35 cellular contexts compared by ENCODE assay signal in the genomic region with DNA sequence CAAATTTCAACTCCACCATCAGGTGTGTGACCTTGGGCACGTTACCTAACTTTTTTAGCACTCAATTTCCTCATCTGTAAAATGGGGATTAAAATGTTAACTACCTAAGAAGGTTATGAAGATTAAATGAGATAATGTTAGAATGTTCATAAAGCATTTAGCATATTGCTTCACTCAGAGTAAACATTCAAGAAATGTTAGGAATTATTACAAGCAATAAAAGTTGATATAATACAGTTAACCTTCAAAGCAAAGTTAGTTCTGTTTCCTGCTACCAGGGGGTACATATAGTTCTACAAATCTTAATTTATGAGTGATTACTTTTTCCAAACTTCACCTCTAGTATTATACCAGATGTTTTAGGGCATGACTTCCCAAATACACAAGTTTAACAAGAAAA.
"Had no signal": no experiment of that assay in that cellular context is flagged by ENCODE, and none has a peak within 500 bp of the region (broad histone marks: within the 10 kb centered on the region; RNA-seq: fewer than 3 reads in every experiment).

No MANE protein-coding gene starts in this region.

- H3K36me3 ChIP-seq: adrenal gland, brain microvascular endothelial cell, breast epithelium had no signal

- H3K4me1 ChIP-seq: adrenal gland, body of pancreas, breast epithelium had no signal

- H3K9me3 ChIP-seq: adrenal gland, body of pancreas, breast epithelium had no signal

- H3K36me3 Mint-ChIP-seq: activated CD8-positive, alpha-beta memory T cell treated with anti-CD3 and anti-CD28 coated beads, Interleukin-2, amount 10 ng/mL, durations not matched to agents 7 days and 5 days; activated naive CD4-positive, alpha-beta T cell treated with anti-CD3 and anti-CD28 coated beads, Interleukin-2, amount 50 U/mL, for 72 hours; activated naive CD8-positive, alpha-beta T cell treated with anti-CD3 and anti-CD28 coated beads for 36 hours had no signal

- H3K27ac ChIP-seq: adrenal gland, body of pancreas, brain microvascular endothelial cell, breast epithelium, VCaP had no signal

- H3K4me3 ChIP-seq: adrenal gland, body of pancreas, breast epithelium had no signal

- H3K4me3 Mint-ChIP-seq: activated B cell treated with CpG ODN at 0.5 μM for 24 hours; activated CD4-positive, alpha-beta memory T cell treated with anti-CD3 and anti-CD28 coated beads, Interleukin-2, amount 10 ng/mL, durations not matched to agents 7 days and 5 days; activated CD4-positive, alpha-beta T cell treated with anti-CD3 and anti-CD28 coated beads, Interleukin-2, amount 10 ng/mL, durations not matched to agents 7 days and 5 days; activated CD8-positive, alpha-beta memory T cell treated with anti-CD3 and anti-CD28 coated beads, Interleukin-2, amount 10 ng/mL, durations not matched to agents 7 days and 5 days; activated CD8-positive, alpha-beta T cell treated with anti-CD3 and anti-CD28 coated beads, Interleukin-2, amount 10 ng/mL, durations not matched to agents 7 days and 5 days; activated naive CD4-positive, alpha-beta T cell treated with anti-CD3 and anti-CD28 coated beads for 36 hours; activated naive CD8-positive, alpha-beta T cell treated with anti-CD3 and anti-CD28 coated beads for 36 hours; activated T-cell treated with anti-CD3 and anti-CD28 coated beads, Interleukin-2, amount 50 U/mL, for 24 hours; T-helper 1 cell treated with Interleukin-12 subunit alpha and Interleukin-12 subunit beta and Interleukin-4 antibody, amounts not matched to agents 30 μg/mL and 1 μg/mL, for 36 hours; T-helper 2 cell treated with Interferon-gamma antibody and Interleukin-4, amounts not matched to agents 5 μg/mL and 100 μg/mL, for 36 hours had no signal

- FAIRE-seq: astrocyte, TTC549 had no signal

- H3K9me3 Mint-ChIP-seq: activated B cell treated with CpG ODN at 0.5 μM for 24 hours; activated CD4-positive, alpha-beta memory T cell treated with anti-CD3 and anti-CD28 coated beads, Interleukin-2, amount 10 ng/mL, durations not matched to agents 7 days and 5 days; activated CD4-positive, alpha-beta T cell treated with anti-CD3 and anti-CD28 coated beads, Interleukin-2, amount 10 ng/mL, durations not matched to agents 7 days and 5 days; activated naive CD4-positive, alpha-beta T cell treated with anti-CD3 and anti-CD28 coated beads for 36 hours; activated naive CD4-positive, alpha-beta T cell treated with anti-CD3 and anti-CD28 coated beads, Interleukin-2, amount 50 U/mL, for 72 hours; activated naive CD8-positive, alpha-beta T cell treated with anti-CD3 and anti-CD28 coated beads for 36 hours; activated T-cell treated with anti-CD3 and anti-CD28 coated beads, Interleukin-2, amount 50 U/mL, for 24 hours; activated T-helper 2 cell treated with anti-CD3 and anti-CD28 coated beads, Interferon-gamma antibody, Interleukin-2, Interleukin-4, amounts not matched to agents 10 μg/mL and 5 μg/mL and 100 μg/mL, durations not matched to agents 14 hours and 24 hours and 36 hours; T-helper 1 cell treated with Interleukin-12 subunit alpha and Interleukin-12 subunit beta and Interleukin-4 antibody, amounts not matched to agents 30 μg/mL and 1 μg/mL, for 36 hours; T-helper 2 cell treated with Interferon-gamma antibody and Interleukin-4, amounts not matched to agents 5 μg/mL and 100 μg/mL, for 36 hours had no signal

- ATAC-seq: activated CD8-positive, alpha-beta memory T cell treated with anti-CD3 and anti-CD28 coated beads, Interleukin-2, amount 10 ng/mL, durations not matched to agents 7 days and 5 days; activated CD8-positive, alpha-beta T cell treated with anti-CD3 and anti-CD28 coated beads, Interleukin-2, amount 10 ng/mL, durations not matched to agents 7 days and 5 days; activated naive CD4-positive, alpha-beta T cell treated with anti-CD3 and anti-CD28 coated beads, Interleukin-2, amount 50 U/mL, for 72 hours; body of pancreas had no signal

- H3K27me3 ChIP-seq: adrenal gland, body of pancreas, brain microvascular endothelial cell, breast epithelium had no signal

- H3K4me1 Mint-ChIP-seq: activated B cell treated with CpG ODN at 0.5 μM for 24 hours; activated CD4-positive, alpha-beta memory T cell treated with anti-CD3 and anti-CD28 coated beads, Interleukin-2, amount 10 ng/mL, durations not matched to agents 7 days and 5 days; activated CD4-positive, alpha-beta T cell treated with anti-CD3 and anti-CD28 coated beads, Interleukin-2, amount 10 ng/mL, durations not matched to agents 7 days and 5 days; activated CD8-positive, alpha-beta memory T cell treated with anti-CD3 and anti-CD28 coated beads, Interleukin-2, amount 10 ng/mL, durations not matched to agents 7 days and 5 days; activated naive CD8-positive, alpha-beta T cell treated with anti-CD3 and anti-CD28 coated beads for 36 hours had no signal

- H3K27ac Mint-ChIP-seq: activated B cell treated with CpG ODN at 0.5 μM for 24 hours; activated CD4-positive, alpha-beta memory T cell treated with anti-CD3 and anti-CD28 coated beads, Interleukin-2, amount 10 ng/mL, durations not matched to agents 7 days and 5 days; activated CD4-positive, alpha-beta T cell treated with anti-CD3 and anti-CD28 coated beads, Interleukin-2, amount 10 ng/mL, durations not matched to agents 7 days and 5 days; activated CD8-positive, alpha-beta memory T cell treated with anti-CD3 and anti-CD28 coated beads, Interleukin-2, amount 10 ng/mL, durations not matched to agents 7 days and 5 days; activated CD8-positive, alpha-beta T cell treated with anti-CD3 and anti-CD28 coated beads, Interleukin-2, amount 10 ng/mL, durations not matched to agents 7 days and 5 days; activated naive CD4-positive, alpha-beta T cell treated with anti-CD3 and anti-CD28 coated beads for 36 hours; activated naive CD4-positive, alpha-beta T cell treated with anti-CD3 and anti-CD28 coated beads, Interleukin-2, amount 50 U/mL, for 72 hours; activated naive CD8-positive, alpha-beta T cell treated with anti-CD3 and anti-CD28 coated beads for 36 hours; activated T-cell treated with anti-CD3 and anti-CD28 coated beads, Interleukin-2, amount 50 U/mL, for 24 hours; activated T-helper 2 cell treated with anti-CD3 and anti-CD28 coated beads, Interferon-gamma antibody, Interleukin-2, Interleukin-4, amounts not matched to agents 10 μg/mL and 5 μg/mL and 100 μg/mL, durations not matched to agents 14 hours and 24 hours and 36 hours; T-helper 1 cell treated with Interleukin-12 subunit alpha and Interleukin-12 subunit beta and Interleukin-4 antibody, amounts not matched to agents 30 μg/mL and 1 μg/mL, for 36 hours; T-helper 2 cell treated with Interferon-gamma antibody and Interleukin-4, amounts not matched to agents 5 μg/mL and 100 μg/mL, for 36 hours had no signal

- DNase-seq: activated B cell treated with CpG ODN at 0.5 μM for 24 hours; activated CD4-positive, alpha-beta memory T cell treated with anti-CD3 and anti-CD28 coated beads, Interleukin-2, amount 10 ng/mL, durations not matched to agents 7 days and 5 days; activated CD4-positive, alpha-beta T cell treated with anti-CD3 and anti-CD28 coated beads for 4 hours; activated CD4-positive, alpha-beta T cell treated with anti-CD3 and anti-CD28 coated beads, Interleukin-2, amount 10 ng/mL, durations not matched to agents 7 days and 5 days; activated CD4-positive, alpha-beta T cell treated with anti-CD3 and anti-CD28 coated beads, Interleukin-2, amount 50 U/mL, for 48 hours; activated CD4-positive, CD25-positive, alpha-beta regulatory T cell treated with anti-CD3 and anti-CD28 coated beads, Interleukin-2, amount 50 U/mL, for 72 hours; activated CD8-positive, alpha-beta memory T cell treated with anti-CD3 and anti-CD28 coated beads for 24 hours; activated CD8-positive, alpha-beta memory T cell treated with anti-CD3 and anti-CD28 coated beads, Interleukin-2, amount 10 ng/mL, durations not matched to agents 7 days and 5 days; activated CD8-positive, alpha-beta memory T cell treated with anti-CD3 and anti-CD28 coated beads, Interleukin-2, amount 50 U/mL, for 48 hours; activated CD8-positive, alpha-beta T cell treated with anti-CD3 and anti-CD28 coated beads, Interleukin-2, amount 10 ng/mL, durations not matched to agents 7 days and 5 days; activated effector memory CD4-positive, alpha-beta T cell treated with Interleukin-2 at 50 U/mL for 16 hours; activated gamma-delta T cell; activated naive CD4-positive, alpha-beta T cell; activated naive CD4-positive, alpha-beta T cell treated with anti-CD3 and anti-CD28 coated beads for 36 hours; activated naive CD4-positive, alpha-beta T cell treated with anti-CD3 and anti-CD28 coated beads, Interleukin-2, amount 50 U/mL, for 16 hours; activated naive CD8-positive, alpha-beta T cell treated with anti-CD3 and anti-CD28 coated beads for 36 hours; activated T-cell treated with anti-CD3 and anti-CD28 coated beads, Interleukin-2, amount 50 U/mL, for 24 hours; activated T-cell treated with anti-CD3 and anti-CD28 coated beads, Interleukin-2, amount 50 U/mL, for 48 hours; adrenal gland; amniotic stem cell; aorta; body of pancreas; brain microvascular endothelial cell; central memory CD4-positive, alpha-beta T cell; T-helper 1 cell; T-helper 2 cell; T-helper 9 cell had no signal
